1 cellular context compared by ENCODE assay signal in genomic region chr3:47108546-47108945, GRCh38.
TF ChIP-seq lines count a peak whose summit lies in the region.

No MANE protein-coding gene starts in this region.

TF ChIP-seq in H1, 55 proteins besides CTCF, POLR2A, EP300 and RAD21:
- TF ChIP-seq TEAD4 (IDR thresholded peaks at IDR 0.05; ENCODE audit: low read depth, low read length) (peak; percentile 98), SP1 (IDR thresholded peaks at IDR 0.05; ENCODE audit: low read depth, low read length) (0 out of 2 replicates have a peak, but pooled peaks have one; percentile 33), FOSL1 (IDR thresholded peaks at IDR 0.05; ENCODE audit: insufficient read depth, low read depth, low read length) (no peak), CEBPB (IDR thresholded peaks at IDR 0.05; ENCODE audit: low read depth, low read length) (no peak), SIN3A (conservative IDR thresholded peaks at IDR 0.05 in 1 of 2, IDR thresholded peaks at IDR 0.05 in 1 of 2; ENCODE audit: low read depth in 1 of 2, low read length in 2 of 2) (no peak), SP2 (IDR thresholded peaks at IDR 0.05; ENCODE audit: low read length) (no peak), TCF12 (IDR thresholded peaks at IDR 0.05; ENCODE audit: low read depth, low read length) (0 out of 2 replicates have a peak, but pooled peaks have one; percentile 34), BACH1 (IDR thresholded peaks at IDR 0.05; ENCODE audit: low read length) (no peak), CHD7 (IDR thresholded peaks at IDR 0.05; ENCODE audit: insufficient replicate concordance, low read length) (peak; percentile 61), CBX5 (IDR thresholded peaks at IDR 0.05; ENCODE audit: low read depth, low read length) (no peak), CHD1 (IDR thresholded peaks at IDR 0.05; ENCODE audit: low read depth, low read length) (no peak)
